ENCODE assay signal across 18 cellular contexts in genomic region chr22:30009478-30009877, GRCh38.
DNase-seq lines count a peak whose midpoint lies in the region; ATAC-seq and TF ChIP-seq lines count a peak whose summit lies in the region.
"Had no signal": no experiment of that assay in that cellular context is flagged by ENCODE, and none has a peak within 500 bp of the region (broad histone marks: within the 10 kb centered on the region; RNA-seq: fewer than 3 reads in every experiment).

No MANE protein-coding gene starts in this region.

- no peaks in the 10 kb centered on the region for H3K79me2 ChIP-seq in Karpas-422 (ENCODE audit: low read length)

- H4K20me1 ChIP-seq in Karpas-422 (ENCODE audit: insufficient read depth, low read depth, low read length) = peaks cover 29% of the 10 kb centered on the region

- ATAC-seq in SK-N-SH treated with all-trans-retinoic acid at 6 μM for 48 hours (peak; percentile 61), GM18907 (IDR thresholded peaks at IDR 0.05; ENCODE audit: unreplicated experiment) (no peak), body of pancreas (no peak)
- ATAC-seq: HCT116 had no signal

- H3K36me3 ChIP-seq in Karpas-422 (ENCODE audit: insufficient read depth, low read length) = no peaks in the 10 kb centered on the region
- no peaks in the 10 kb centered on the region for H3K36me3 ChIP-seq in prostate gland
- peaks cover 0 to 21% of the 10 kb centered on the region in 2 donors for H3K36me3 ChIP-seq in body of pancreas (replicated peaks in 1 of 2; ENCODE audit: insufficient read depth in 1 of 2, low read depth in 2 of 2)

- H3K4me2 ChIP-seq in Karpas-422 (ENCODE audit: low read depth, low read length, poor library complexity, severe bottlenecking) = peak overlapping the region; percentile 56
- H3K4me2 ChIP-seq: BLaER1 had no signal

- DNase-seq in Karpas-422 = no peak
- peak; percentile 5 for DNase-seq in fibroblast of peridontal ligament (ENCODE audit: extremely low read depth)
- DNase-seq in prostate gland (ENCODE audit: low spot score) = no peak
- no peak for DNase-seq in NCI-H1436 treated with DMSO at 0.1 percent for 48 hours (lab: John Stamatoyannopoulos, UW)
- no peak for DNase-seq in stimulated activated CD4-positive, alpha-beta T cell treated with anti-CD3 and anti-CD28 coated beads, Interleukin-4, amount 100 ng/mL, for 24 hours
- no peak for DNase-seq in body of pancreas
- DNase-seq: 8988T; CD4-positive, alpha-beta memory T cell; DMS153; DMS79; GDM1; GOT3; H7; HFFc6 had no signal

- TF ChIP-seq CTCF in prostate gland (IDR thresholded peaks at IDR 0.05) (no peak), body of pancreas (IDR thresholded peaks at IDR 0.05) (no peak)

- H3K27me3 ChIP-seq in Karpas-422 (ENCODE audit: low read length) (no peaks in the 10 kb centered on the region), prostate gland (replicated peaks; ENCODE audit: insufficient read depth) (no peaks in the 10 kb centered on the region), body of pancreas (no peaks in the 10 kb centered on the region)
- H3K27me3 ChIP-seq: BLaER1 had no signal

- H3K4me1 ChIP-seq in Karpas-422 (ENCODE audit: low read length) (peaks cover 33% of the 10 kb centered on the region), prostate gland (replicated peaks) (peaks cover 18% of the 10 kb centered on the region), body of pancreas (no peaks in the 10 kb centered on the region)

- intact Hi-C loops in prostate gland (cut with DNase I) = loop anchor here (5.0 to 10.0 kb wide), 3 partner anchors 172 to 382 kb away; partner anchors contain the start of gene ASCC2
- intact Hi-C loops in body of pancreas (cut with DNase I) = loop anchor here (10.0 kb wide), 2 partner anchors 125 to 315 kb away; partner anchors contain the start of gene MTMR3

- peak overlapping the region; percentile 21; the same call in 1 of the 2 replicates for H3K9ac ChIP-seq in Karpas-422 (ENCODE audit: low read length)
- H3K9ac ChIP-seq: BLaER1 had no signal

- H3K9me3 ChIP-seq in Karpas-422 (ENCODE audit: low read length) (no peaks in the 10 kb centered on the region), prostate gland (no peaks in the 10 kb centered on the region), body of pancreas (no peaks in the 10 kb centered on the region)
- H3K9me3 ChIP-seq: BLaER1 had no signal

- TF ChIP-seq POLR2A in prostate gland (IDR thresholded peaks at IDR 0.05) (no peak), body of pancreas (IDR thresholded peaks at IDR 0.05) (no peak)

- H3K27ac ChIP-seq in Karpas-422 (ENCODE audit: low read length) = no peak overlapping the region
- H3K27ac ChIP-seq in prostate gland = peak overlapping the region; percentile 11 to 24
- H3K27ac ChIP-seq in body of pancreas = no peak overlapping the region
- H3K27ac ChIP-seq: BLaER1 had no signal

- no peak overlapping the region for H2AFZ ChIP-seq in Karpas-422 (ENCODE audit: low read length)

- no peaks in the 10 kb centered on the region for H3K9me2 ChIP-seq in Karpas-422 (replicated peaks; ENCODE audit: insufficient read depth, low read length)

- H3K4me3 ChIP-seq in Karpas-422 (ENCODE audit: low read length) = 0 out of 2 replicates have a peak overlapping the region, but pooled peaks have one; percentile 9
- H3K4me3 ChIP-seq in prostate gland = no peak overlapping the region
- H3K4me3 ChIP-seq in body of pancreas = no peak overlapping the region
- H3K4me3 ChIP-seq: BLaER1 had no signal

TF ChIP-seq in SK-N-SH treated with all-trans-retinoic acid at 6 μM for 48 hours, 23 proteins besides CTCF, POLR2A, EP300 and RAD21:
- TF ChIP-seq ISL1 (CRISPR knock-in tag; IDR thresholded peaks at IDR 0.05) (peak; percentile 14; the same call in 1 of the 2 replicates), PATZ1 (CRISPR knock-in tag; IDR thresholded peaks at IDR 0.05; ENCODE audit: borderline replicate concordance) (no peak), ZFP3 (CRISPR knock-in tag; IDR thresholded peaks at IDR 0.05) (no peak), RARB (CRISPR knock-in tag; IDR thresholded peaks at IDR 0.05) (no peak), ZC3H10 (CRISPR knock-in tag; IDR thresholded peaks at IDR 0.05) (no peak), CSDC2 (CRISPR knock-in tag; IDR thresholded peaks at IDR 0.05) (no peak), ZNF565 (CRISPR knock-in tag; conservative IDR thresholded peaks at IDR 0.05; ENCODE audit: low read depth) (no peak), ZFP30 (CRISPR knock-in tag; IDR thresholded peaks at IDR 0.05) (no peak), OSR1 (CRISPR knock-in tag; IDR thresholded peaks at IDR 0.05) (no peak), TSHZ2 (CRISPR knock-in tag; IDR thresholded peaks at IDR 0.05) (no peak; the same call in 1 of the 2 replicates), ZNF8 (CRISPR knock-in tag; IDR thresholded peaks at IDR 0.05) (no peak), TCF4 (CRISPR knock-in tag; IDR thresholded peaks at IDR 0.05; ENCODE audit: borderline replicate concordance) (peak; percentile 72), ARNTL (CRISPR knock-in tag; IDR thresholded peaks at IDR 0.05; ENCODE audit: borderline replicate concordance, low read depth) (no peak)

Comparison
In these comparisons a context has a peak if more than half of its experiments do, and no peak if none do; other contexts are left out.
1. H3K27ac ChIP-seq: peak in prostate gland (2 of 2); none in Karpas-422 (single experiment) and body of pancreas (0 of 4).